1 cellular context compared by ENCODE assay signal in the genomic region with DNA sequence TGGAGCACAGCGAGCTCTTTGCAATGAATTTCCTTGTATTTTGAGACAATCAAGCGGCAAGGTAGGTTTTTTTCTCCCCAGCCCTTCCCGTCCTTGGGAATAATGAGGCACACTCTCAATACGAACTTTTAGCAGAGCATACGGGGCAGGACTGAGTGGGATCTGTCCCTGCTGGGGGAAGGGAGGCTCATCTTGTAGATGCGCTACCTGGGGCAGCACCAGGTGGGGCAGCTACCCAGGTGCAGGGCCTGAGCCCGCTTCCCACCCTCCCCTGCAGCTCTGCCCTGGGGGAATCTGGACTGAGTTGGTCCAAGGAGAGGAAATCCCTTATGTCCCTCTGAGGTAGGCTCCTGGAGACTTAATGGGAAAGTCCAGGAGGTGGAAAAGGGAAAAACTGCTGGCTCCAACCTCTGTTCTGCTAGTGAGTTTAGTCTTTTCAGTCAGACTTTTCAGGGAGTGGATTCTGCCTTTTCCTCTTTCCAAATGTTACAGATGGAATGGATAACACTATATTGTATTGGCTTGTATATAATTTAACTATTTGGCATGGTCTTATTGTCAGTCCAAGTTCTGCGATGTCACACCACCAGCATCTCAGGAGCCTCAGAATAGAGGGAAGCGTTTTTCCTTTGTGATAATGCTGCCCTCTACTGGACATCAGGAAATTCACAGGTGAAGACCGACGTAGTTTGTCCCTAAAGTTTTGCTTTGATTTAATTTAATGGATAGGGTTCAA.
TF ChIP-seq lines count a peak whose summit lies in the region.

No MANE protein-coding gene starts in this region.

TF ChIP-seq in HCT116, 20 proteins besides CTCF, POLR2A, EP300 and RAD21 (continued from another document):
- TF ChIP-seq ELF1 (IDR thresholded peaks at IDR 0.05; ENCODE audit: borderline replicate concordance, low read depth) (no peak), FOSL1 (IDR thresholded peaks at IDR 0.05; ENCODE audit: low read depth) (no peak), ZFX (IDR thresholded peaks at IDR 0.05) (no peak), SRF (IDR thresholded peaks at IDR 0.05; ENCODE audit: low read depth) (no peak), JUND (IDR thresholded peaks at IDR 0.05) (no peak), EZH2phosphoT487 (IDR thresholded peaks at IDR 0.05; ENCODE audit: borderline replicate concordance) (no peak), YY1 (IDR thresholded peaks at IDR 0.05; ENCODE audit: extremely low read depth, insufficient replicate concordance, low read depth, low read length) (no peak), EGR1 (IDR thresholded peaks at IDR 0.05; ENCODE audit: low read depth) (no peak), TCF7L2 (IDR thresholded peaks at IDR 0.05; ENCODE audit: borderline replicate concordance, extremely low read depth, insufficient read depth, insufficient read length) (no peak), CEBPB (IDR thresholded peaks at IDR 0.05; ENCODE audit: low read depth) (no peak), POLR2AphosphoS5 (IDR thresholded peaks at IDR 0.05; ENCODE audit: low read depth, low read length) (no peak), EZH2 (IDR thresholded peaks at IDR 0.05) (no peak), CBX3 (IDR thresholded peaks at IDR 0.05; ENCODE audit: low read depth) (no peak)
- TF ChIP-seq, protein P1, sequence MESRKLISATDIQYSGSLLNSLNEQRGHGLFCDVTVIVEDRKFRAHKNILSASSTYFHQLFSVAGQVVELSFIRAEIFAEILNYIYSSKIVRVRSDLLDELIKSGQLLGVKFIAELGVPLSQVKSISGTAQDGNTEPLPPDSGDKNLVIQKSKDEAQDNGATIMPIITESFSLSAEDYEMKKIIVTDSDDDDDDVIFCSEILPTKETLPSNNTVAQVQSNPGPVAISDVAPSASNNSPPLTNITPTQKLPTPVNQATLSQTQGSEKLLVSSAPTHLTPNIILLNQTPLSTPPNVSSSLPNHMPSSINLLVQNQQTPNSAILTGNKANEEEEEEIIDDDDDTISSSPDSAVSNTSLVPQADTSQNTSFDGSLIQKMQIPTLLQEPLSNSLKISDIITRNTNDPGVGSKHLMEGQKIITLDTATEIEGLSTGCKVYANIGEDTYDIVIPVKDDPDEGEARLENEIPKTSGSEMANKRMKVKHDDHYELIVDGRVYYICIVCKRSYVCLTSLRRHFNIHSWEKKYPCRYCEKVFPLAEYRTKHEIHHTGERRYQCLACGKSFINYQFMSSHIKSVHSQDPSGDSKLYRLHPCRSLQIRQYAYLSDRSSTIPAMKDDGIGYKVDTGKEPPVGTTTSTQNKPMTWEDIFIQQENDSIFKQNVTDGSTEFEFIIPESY (IDR thresholded peaks at IDR 0.05; ENCODE audit: extremely low read depth, insufficient replicate concordance, low read length): no peak
